8 cellular contexts compared by ENCODE assay signal in genomic region chr6:118896339-118897136, GRCh38.
A peak's percentile ranks its signal among the peaks of the same experiment; 100 is the strongest.
DNase-seq lines count a peak whose midpoint lies in the region; ATAC-seq and TF ChIP-seq lines count a peak whose summit lies in the region.

No MANE protein-coding gene starts in this region.

- H3K4me1 Mint-ChIP-seq in stimulated activated memory B cell treated with anti-CD40 and anti-IgM and Interleukin-4, amounts not matched to agents 10 μg/mL and 1 μg/mL and 100 μg/mL, for 72 hours: peaks cover 56% of the 10 kb centered on the region

- no peaks in the 10 kb centered on the region for H3K27me3 Mint-ChIP-seq in stimulated activated memory B cell treated with anti-CD40 and anti-IgM and Interleukin-4, amounts not matched to agents 10 μg/mL and 1 μg/mL and 100 μg/mL, for 72 hours

- H3K9me3 Mint-ChIP-seq in stimulated activated memory B cell treated with anti-CD40 and anti-IgM and Interleukin-4, amounts not matched to agents 10 μg/mL and 1 μg/mL and 100 μg/mL, for 72 hours: no peaks in the 10 kb centered on the region

- peak overlapping the region; percentile 86 for H3K4me3 ChIP-seq in LNCaP clone FGC (ENCODE audit: low read depth, low read length)

- H3K36me3 Mint-ChIP-seq in stimulated activated memory B cell treated with anti-CD40 and anti-IgM and Interleukin-4, amounts not matched to agents 10 μg/mL and 1 μg/mL and 100 μg/mL, for 72 hours: peaks cover 16% of the 10 kb centered on the region

- peak; percentile 10 to 30 for ATAC-seq in activated CD4-positive, CD25-positive, alpha-beta regulatory T cell treated with anti-CD3 and anti-CD28 coated beads, Interleukin-2, amount 50 U/mL, for 24 hours
- peak; percentile 21 for ATAC-seq in GM21526 (IDR thresholded peaks at IDR 0.05; ENCODE audit: low FRiP score, unreplicated experiment)
- ATAC-seq in stimulated activated memory B cell treated with anti-CD40 and anti-IgM and Interleukin-4, amounts not matched to agents 10 μg/mL and 1 μg/mL and 100 μg/mL, for 72 hours: no peak

- peak overlapping the region; percentile 55 for H3K4me3 Mint-ChIP-seq in stimulated activated memory B cell treated with anti-CD40 and anti-IgM and Interleukin-4, amounts not matched to agents 10 μg/mL and 1 μg/mL and 100 μg/mL, for 72 hours

- DNase-seq in activated CD4-positive, CD25-positive, alpha-beta regulatory T cell treated with anti-CD3 and anti-CD28 coated beads, Interleukin-2, amount 50 U/mL, for 72 hours: no peak
- DNase-seq in LNCaP clone FGC (ENCODE audit: low read depth) (no peak), SW480 (ENCODE audit: low spot score) (peak; percentile 69), fibroblast of peridontal ligament (ENCODE audit: extremely low read depth) (peak; percentile 68), Ammon's horn (ENCODE audit: low spot score) (no peak)

- H3K27ac Mint-ChIP-seq in stimulated activated memory B cell treated with anti-CD40 and anti-IgM and Interleukin-4, amounts not matched to agents 10 μg/mL and 1 μg/mL and 100 μg/mL, for 72 hours: no peak overlapping the region

- peak; percentile 34 for TF ChIP-seq CTCF in LNCaP clone FGC (IDR thresholded peaks at IDR 0.05; ENCODE audit: control insufficient read depth, extremely low read depth, insufficient read depth)

Comparison
In these comparisons a context has a peak if more than half of its experiments do, and no peak if none do; other contexts are left out.
1. DNase-seq: peak in SW480 (single experiment) and fibroblast of peridontal ligament (single experiment); none in activated CD4-positive, CD25-positive, alpha-beta regulatory T cell treated with anti-CD3 and anti-CD28 coated beads, Interleukin-2, amount 50 U/mL, for 72 hours (single experiment), LNCaP clone FGC (single experiment) and Ammon's horn (single experiment).